8 cellular contexts compared by ENCODE assay signal in genomic region chr14:88323520-88324199, GRCh38. TPM values are rescaled to one million over a fixed set of nuclear protein-coding genes. Genes with fewer than 3 reads are reported as not detected.
A peak's percentile ranks its signal among the peaks of the same experiment; 100 is the strongest.
DNase-seq lines count a peak whose midpoint lies in the region; ATAC-seq lines count a peak whose summit lies in the region.

No MANE protein-coding gene starts in this region.

- H3K9me3 Mint-ChIP-seq in activated CD4-positive, alpha-beta T cell treated with anti-CD3 and anti-CD28 coated beads, Interleukin-2, amount 10 ng/mL, durations not matched to agents 24 days and 14 days = no peaks in the 10 kb centered on the region
- no peaks in the 10 kb centered on the region for H3K9me3 Mint-ChIP-seq in stimulated activated memory B cell treated with anti-CD40 and anti-IgM and Interleukin-4, amounts not matched to agents 10 μg/mL and 1 μg/mL and 100 μg/mL, for 72 hours

- peak; percentile 92 for ATAC-seq in GM21447 (IDR thresholded peaks at IDR 0.05; ENCODE audit: unreplicated experiment)
- ATAC-seq in HG03571 (IDR thresholded peaks at IDR 0.05; ENCODE audit: unreplicated experiment) = peak; percentile 97
- ATAC-seq in T-helper 17 cell = no peak
- ATAC-seq in stimulated activated memory B cell treated with anti-CD40 and anti-IgM and Interleukin-4, amounts not matched to agents 10 μg/mL and 1 μg/mL and 100 μg/mL, for 72 hours = peak; percentile 75

- H3K4me3 Mint-ChIP-seq in activated CD4-positive, alpha-beta T cell treated with anti-CD3 and anti-CD28 coated beads, Interleukin-2, amount 10 ng/mL, durations not matched to agents 24 days and 14 days = peak overlapping the region; percentile 63
- peak overlapping the region; percentile 79 for H3K4me3 Mint-ChIP-seq in T-helper 17 cell
- peak overlapping the region; percentile 78 for H3K4me3 Mint-ChIP-seq in stimulated activated memory B cell treated with anti-CD40 and anti-IgM and Interleukin-4, amounts not matched to agents 10 μg/mL and 1 μg/mL and 100 μg/mL, for 72 hours

- H3K27ac Mint-ChIP-seq in activated CD4-positive, alpha-beta T cell treated with anti-CD3 and anti-CD28 coated beads, Interleukin-2, amount 10 ng/mL, durations not matched to agents 24 days and 14 days = no peak overlapping the region
- H3K27ac Mint-ChIP-seq in T-helper 17 cell = no peak overlapping the region
- no peak overlapping the region for H3K27ac Mint-ChIP-seq in stimulated activated memory B cell treated with anti-CD40 and anti-IgM and Interleukin-4, amounts not matched to agents 10 μg/mL and 1 μg/mL and 100 μg/mL, for 72 hours

- no peaks in the 10 kb centered on the region for H3K36me3 Mint-ChIP-seq in activated CD4-positive, alpha-beta T cell treated with anti-CD3 and anti-CD28 coated beads, Interleukin-2, amount 10 ng/mL, durations not matched to agents 24 days and 14 days (ENCODE audit: low read depth)
- H3K36me3 Mint-ChIP-seq in T-helper 17 cell (ENCODE audit: low read depth) = peaks cover 2% of the 10 kb centered on the region
- H3K36me3 Mint-ChIP-seq in stimulated activated memory B cell treated with anti-CD40 and anti-IgM and Interleukin-4, amounts not matched to agents 10 μg/mL and 1 μg/mL and 100 μg/mL, for 72 hours = no peaks in the 10 kb centered on the region

- intact Hi-C loops in activated CD4-positive, alpha-beta T cell treated with anti-CD3 and anti-CD28 coated beads, Interleukin-2, amount 10 ng/mL, durations not matched to agents 24 days and 14 days (cut with micrococcal nuclease) = no loop called here
- intact Hi-C loops in head of caudate nucleus (cut with DNase I) = no loop called here

- no peaks in the 10 kb centered on the region for H3K9me3 ChIP-seq in T-helper 17 cell (ENCODE audit: control insufficient read depth, low read length, poor library complexity, severe bottlenecking)

- H3K27me3 Mint-ChIP-seq in activated CD4-positive, alpha-beta T cell treated with anti-CD3 and anti-CD28 coated beads, Interleukin-2, amount 10 ng/mL, durations not matched to agents 24 days and 14 days = peaks cover 48% of the 10 kb centered on the region
- peaks cover 49% of the 10 kb centered on the region for H3K27me3 Mint-ChIP-seq in T-helper 17 cell
- peaks cover 48% of the 10 kb centered on the region for H3K27me3 Mint-ChIP-seq in stimulated activated memory B cell treated with anti-CD40 and anti-IgM and Interleukin-4, amounts not matched to agents 10 μg/mL and 1 μg/mL and 100 μg/mL, for 72 hours

- no peak for DNase-seq in activated CD4-positive, alpha-beta T cell treated with anti-CD3 and anti-CD28 coated beads, Interleukin-2, amount 10 ng/mL, durations not matched to agents 24 days and 14 days
- DNase-seq in activated CD4-positive, alpha-beta T cell treated with anti-CD3 and anti-CD28 coated beads, Interleukin-2, amount 50 U/mL, for 4 hours = no peak
- DNase-seq in T-helper 17 cell = no peak
- peak in 31 of 42 donors; percentile 16 to 74 (median 42) for DNase-seq in head of caudate nucleus
- DNase-seq in HPDE6-E6E7 (ENCODE audit: extremely low spot score) = no peak

- peaks cover 2% of the 10 kb centered on the region for H3K4me1 Mint-ChIP-seq in activated CD4-positive, alpha-beta T cell treated with anti-CD3 and anti-CD28 coated beads, Interleukin-2, amount 10 ng/mL, durations not matched to agents 24 days and 14 days
- H3K4me1 Mint-ChIP-seq in T-helper 17 cell = peaks cover 6% of the 10 kb centered on the region
- H3K4me1 Mint-ChIP-seq in stimulated activated memory B cell treated with anti-CD40 and anti-IgM and Interleukin-4, amounts not matched to agents 10 μg/mL and 1 μg/mL and 100 μg/mL, for 72 hours = peaks cover 5% of the 10 kb centered on the region

RNA-seq across cellular contexts. Expression of gene KCNK10, which starts 0.6 kb away (rescaled TPM):
- not detected in 2 replicates for total RNA-seq in activated CD4-positive, alpha-beta T cell treated with anti-CD3 and anti-CD28 coated beads, Interleukin-2, amount 10 ng/mL, durations not matched to agents 24 days and 14 days
- not detected for total RNA-seq in T-helper 17 cell

Comparison
In these comparisons a context has a peak if more than half of its experiments do, and no peak if none do; other contexts are left out.
1. DNase-seq: peak in head of caudate nucleus (31 of 42); none in activated CD4-positive, alpha-beta T cell treated with anti-CD3 and anti-CD28 coated beads, Interleukin-2, amount 10 ng/mL, durations not matched to agents 24 days and 14 days (single experiment), activated CD4-positive, alpha-beta T cell treated with anti-CD3 and anti-CD28 coated beads, Interleukin-2, amount 50 U/mL, for 4 hours (0 of 2), T-helper 17 cell (0 of 3) and HPDE6-E6E7 (single experiment).
2. Peak in every context shown above with its lines, with median percentiles within 50 percentile points of each other: H3K4me3 Mint-ChIP-seq.